ENCODE assay signal across 8 cellular contexts in genomic region chr14:61503167-61503801, GRCh38.
DNase-seq lines count a peak whose midpoint lies in the region; ATAC-seq, FAIRE-seq and TF ChIP-seq lines count a peak whose summit lies in the region.

No MANE protein-coding gene starts in this region.

- H3K9ac ChIP-seq in rectal smooth muscle tissue (ENCODE audit: low read length), result no peak overlapping the region

- no peaks in the 10 kb centered on the region for H3K27me3 ChIP-seq in bronchial epithelial cell (ENCODE audit: control insufficient read depth, insufficient read depth, low read length)
- no peaks in the 10 kb centered on the region for H3K27me3 ChIP-seq in rectal smooth muscle tissue (ENCODE audit: control insufficient read depth, insufficient read depth, low read length)

- H3K4me3 Mint-ChIP-seq in progenitor cell of endocrine pancreas (ENCODE audit: low read depth), result no peak overlapping the region

- peaks cover 4% of the 10 kb centered on the region for H3K27me3 Mint-ChIP-seq in progenitor cell of endocrine pancreas

- no peaks in the 10 kb centered on the region for H3K36me3 ChIP-seq in bronchial epithelial cell (ENCODE audit: control insufficient read depth, insufficient read depth, low read length)
- H3K36me3 ChIP-seq in rectal smooth muscle tissue (ENCODE audit: control insufficient read depth, insufficient read depth, low read length), result no peaks in the 10 kb centered on the region

- H3K4me1 Mint-ChIP-seq in progenitor cell of endocrine pancreas (ENCODE audit: low read depth), result peaks cover 2% of the 10 kb centered on the region

- DNase-seq in T follicular helper cell (ENCODE audit: low read depth), result peak; percentile 53
- peak; percentile 92 for DNase-seq in bronchial epithelial cell (ENCODE audit: low read depth)
- DNase-seq in DMS53 (lab: John Stamatoyannopoulos, UW), result no peak
- DNase-seq in progenitor cell of endocrine pancreas (ENCODE audit: low spot score, unreplicated experiment), result no peak
- DNase-seq in nucleus accumbens (lab: John Stamatoyannopoulos, UW), result no peak

- no peak overlapping the region for H3K27ac Mint-ChIP-seq in progenitor cell of endocrine pancreas

- ATAC-seq in GM18519 (IDR thresholded peaks at IDR 0.05; ENCODE audit: low FRiP score, unreplicated experiment) (peak; percentile 52), HG02759 (IDR thresholded peaks at IDR 0.05; ENCODE audit: unreplicated experiment) (peak; percentile 91)

- H3K4me1 ChIP-seq in rectal smooth muscle tissue (ENCODE audit: control insufficient read depth, insufficient read depth, low read length), result no peaks in the 10 kb centered on the region

- H3K27ac ChIP-seq in rectal smooth muscle tissue (ENCODE audit: low read depth, low read length), result peak overlapping the region; percentile 40

- H3K9me3 Mint-ChIP-seq in progenitor cell of endocrine pancreas (ENCODE audit: low read depth), result peaks cover 4% of the 10 kb centered on the region

- FAIRE-seq in bronchial epithelial cell (lab: Jason Lieb, UNC), result no peak

- H3K4me3 ChIP-seq in bronchial epithelial cell (ENCODE audit: low read depth, low read length), result no peak overlapping the region
- H3K4me3 ChIP-seq in rectal smooth muscle tissue (ENCODE audit: low read length), result no peak overlapping the region

- H3K36me3 Mint-ChIP-seq in progenitor cell of endocrine pancreas (ENCODE audit: insufficient read depth), result no peaks in the 10 kb centered on the region

- TF ChIP-seq CTCF in bronchial epithelial cell (IDR thresholded peaks at IDR 0.05; ENCODE audit: insufficient read depth, low read length, severe bottlenecking) (no peak), progenitor cell of endocrine pancreas (IDR thresholded peaks at IDR 0.05; ENCODE audit: unreplicated experiment) (no peak)

Comparison
In these comparisons a context has a peak if more than half of its experiments do, and no peak if none do; other contexts are left out.
1. DNase-seq: peak in T follicular helper cell (single experiment) and bronchial epithelial cell (single experiment); none in DMS53 (single experiment), progenitor cell of endocrine pancreas (single experiment) and nucleus accumbens (0 of 56).